8 cellular contexts compared by ENCODE assay signal in genomic region chrX:106611323-106611681, GRCh38. TPM values are rescaled to one million over a fixed set of nuclear protein-coding genes. Genes with fewer than 3 reads are reported as not detected.
DNase-seq lines count a peak whose midpoint lies in the region; ATAC-seq, FAIRE-seq and TF ChIP-seq lines count a peak whose summit lies in the region.

No MANE protein-coding gene starts in this region.

- no peak overlapping the region for H3K27ac ChIP-seq in colonic mucosa

- H3K27ac Mint-ChIP-seq in T-helper 2 cell treated with Interferon-gamma antibody and Interleukin-4, amounts not matched to agents 5 μg/mL and 100 μg/mL, for 36 hours = peak overlapping the region; percentile 94
- H3K27ac Mint-ChIP-seq in nephron progenitor cell = no peak overlapping the region

- no peaks in the 10 kb centered on the region for H3K36me3 Mint-ChIP-seq in T-helper 2 cell treated with Interferon-gamma antibody and Interleukin-4, amounts not matched to agents 5 μg/mL and 100 μg/mL, for 36 hours (ENCODE audit: low read depth)
- H3K36me3 Mint-ChIP-seq in nephron progenitor cell (ENCODE audit: low read depth) = no peaks in the 10 kb centered on the region

- H3K9me3 ChIP-seq in colonic mucosa = no peaks in the 10 kb centered on the region

- H3K4me3 Mint-ChIP-seq in T-helper 2 cell treated with Interferon-gamma antibody and Interleukin-4, amounts not matched to agents 5 μg/mL and 100 μg/mL, for 36 hours = peak overlapping the region; percentile 94
- peak overlapping the region; percentile 81 for H3K4me3 Mint-ChIP-seq in nephron progenitor cell

- H3K9ac ChIP-seq in colonic mucosa (ENCODE audit: low read depth in 2 of 2, low read length in 2 of 2) = no peak overlapping the region

- H3K9me3 Mint-ChIP-seq in T-helper 2 cell treated with Interferon-gamma antibody and Interleukin-4, amounts not matched to agents 5 μg/mL and 100 μg/mL, for 36 hours = no peaks in the 10 kb centered on the region
- H3K9me3 Mint-ChIP-seq in nephron progenitor cell = peaks cover 4% of the 10 kb centered on the region

- peak; percentile 6 for ATAC-seq in HG03442 (IDR thresholded peaks at IDR 0.05; ENCODE audit: unreplicated experiment)

- H3K27me3 Mint-ChIP-seq in T-helper 2 cell treated with Interferon-gamma antibody and Interleukin-4, amounts not matched to agents 5 μg/mL and 100 μg/mL, for 36 hours (ENCODE audit: low read depth) = no peaks in the 10 kb centered on the region
- peaks cover 31% of the 10 kb centered on the region for H3K27me3 Mint-ChIP-seq in nephron progenitor cell (ENCODE audit: low read depth, poor library complexity)

- intact Hi-C loops in colonic mucosa (cut with DNase I) (no loop called here), head of caudate nucleus (cut with DNase I) (no loop called here)

- FAIRE-seq in HTR-8/SVneo (lab: Jason Lieb, UNC) = no peak

- no peak for DNase-seq in T-helper 2 cell treated with Interferon-gamma antibody and Interleukin-4, amounts not matched to agents 5 μg/mL and 100 μg/mL, for 36 hours (ENCODE audit: low spot score)
- DNase-seq in T-helper 2 cell (no peak), colonic mucosa (no peak), nephron progenitor cell (no peak), head of caudate nucleus (no peak), AML-193 (lab: John Stamatoyannopoulos, UW) (no peak), HTR-8/SVneo (ENCODE audit: insufficient read length, low spot score) (no peak)

- H3K4me1 Mint-ChIP-seq in T-helper 2 cell treated with Interferon-gamma antibody and Interleukin-4, amounts not matched to agents 5 μg/mL and 100 μg/mL, for 36 hours (ENCODE audit: low read depth) = peaks cover 19% of the 10 kb centered on the region
- H3K4me1 Mint-ChIP-seq in nephron progenitor cell = peaks cover 18% of the 10 kb centered on the region

- no peaks in the 10 kb centered on the region for H3K36me3 ChIP-seq in colonic mucosa

- H3K4me1 ChIP-seq in colonic mucosa = no peaks in the 10 kb centered on the region

- TF ChIP-seq CTCF in colonic mucosa (IDR thresholded peaks at IDR 0.05) (no peak), nephron progenitor cell (IDR thresholded peaks at IDR 0.05) (no peak)

- peak overlapping the region; percentile 41 for H3K4me3 ChIP-seq in colonic mucosa

- H3K27me3 ChIP-seq in colonic mucosa = no peaks in the 10 kb centered on the region

RNA-seq across cellular contexts. Expression of gene RADX, which starts 0.5 kb away (rescaled TPM):
- under 1 TPM; 0.50 to 0.96 TPM for total RNA-seq in colonic mucosa
